ENCODE assay signal across 19 cellular contexts in the genomic region with DNA sequence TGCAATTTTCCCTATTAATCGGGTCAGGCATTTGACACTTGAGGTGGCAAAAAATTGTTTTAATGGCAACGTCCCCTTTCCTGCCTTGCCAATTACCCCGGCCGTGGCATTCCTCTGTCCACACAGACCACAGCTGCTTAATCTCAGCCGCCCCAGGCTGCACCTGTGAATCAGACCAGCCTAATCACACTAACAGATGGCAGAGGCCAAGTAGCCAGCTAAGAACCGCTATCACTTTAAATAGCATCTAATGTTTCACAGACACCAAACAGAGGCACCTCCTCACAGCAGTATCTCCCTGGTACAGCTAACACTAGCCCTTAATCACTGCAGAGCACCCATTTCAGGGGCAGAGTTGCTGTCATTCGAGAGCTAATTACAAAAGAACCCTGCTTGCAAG. TPM values are rescaled to one million over a fixed set of nuclear protein-coding genes. Genes with fewer than 3 reads are reported as not detected.
A peak's percentile ranks its signal among the peaks of the same experiment; 100 is the strongest.
DNase-seq lines count a peak whose midpoint lies in the region; TF ChIP-seq lines count a peak whose summit lies in the region.
"Had no signal": no experiment of that assay in that cellular context is flagged by ENCODE, and none has a peak within 500 bp of the region (broad histone marks: within the 10 kb centered on the region; RNA-seq: fewer than 3 reads in every experiment).

No MANE protein-coding gene starts in this region.

- H3K27ac ChIP-seq in neural progenitor cell (peak overlapping the region; percentile 1), OCI-LY7 (ENCODE audit: low read depth, low read length, poor library complexity, severe bottlenecking) (no peak overlapping the region)
- H3K27ac ChIP-seq: left lung, right atrium auricular region had no signal

- DNase-seq in Daoy (ENCODE audit: low read depth) (peak; percentile 21), NCI-H2227 (lab: John Stamatoyannopoulos, UW; ENCODE audit: unreplicated experiment) (peak; percentile 72), astrocyte of the hippocampus (ENCODE audit: low read depth, low spot score) (peak; percentile 33), neural progenitor cell (ENCODE audit: low spot score) (peak; percentile 28), NCI-H2029 (lab: John Stamatoyannopoulos, UW) (no peak), OCI-LY7 (ENCODE audit: low spot score) (no peak), A172 (ENCODE audit: low spot score) (no peak), NCI-H226 (no peak)
- DNase-seq: activated CD4-positive, alpha-beta T cell treated with anti-CD3 and anti-CD28 coated beads, Interleukin-2, amount 10 ng/mL, durations not matched to agents 24 days and 14 days; activated effector memory CD4-positive, alpha-beta T cell treated with Interleukin-2 at 50 U/mL for 16 hours; CD8-positive, alpha-beta memory T cell; effector CD4-positive, alpha-beta T cell; left lung; NCI-H2107; NK-92 treated with Interleukin-12 subunit alpha and Interleukin-12 subunit beta, amount 100 ng/mL, for 24 hours; SW 1271 had no signal

- H3K36me3 ChIP-seq in neural progenitor cell (no peaks in the 10 kb centered on the region), OCI-LY7 (ENCODE audit: insufficient read depth, low read length) (no peaks in the 10 kb centered on the region)
- H3K36me3 ChIP-seq: left lung, right atrium auricular region had no signal

- H3K27me3 Mint-ChIP-seq in neural progenitor cell (ENCODE audit: insufficient read depth, low read depth) = peaks cover 2% of the 10 kb centered on the region
- H3K27me3 Mint-ChIP-seq: activated CD4-positive, alpha-beta T cell treated with anti-CD3 and anti-CD28 coated beads, Interleukin-2, amount 10 ng/mL, durations not matched to agents 24 days and 14 days had no signal

- TF ChIP-seq CTCF in neural progenitor cell (IDR thresholded peaks at IDR 0.05) (no peak), OCI-LY7 (conservative IDR thresholded peaks at IDR 0.05; ENCODE audit: low read length) (no peak)

- H3K4me3 ChIP-seq in neural progenitor cell (no peak overlapping the region), OCI-LY7 (ENCODE audit: low read depth, low read length, poor library complexity, severe bottlenecking) (no peak overlapping the region)
- H3K4me3 ChIP-seq: esophagus muscularis mucosa, left lung, right atrium auricular region had no signal

- H3K4me2 ChIP-seq in neural progenitor cell = no peak overlapping the region
- no peak overlapping the region for H3K4me2 ChIP-seq in OCI-LY7 (ENCODE audit: low read length)

- H3K4me3 Mint-ChIP-seq in neural progenitor cell = no peak overlapping the region
- H3K4me3 Mint-ChIP-seq: activated CD4-positive, alpha-beta T cell treated with anti-CD3 and anti-CD28 coated beads, Interleukin-2, amount 10 ng/mL, durations not matched to agents 24 days and 14 days; CD8-positive, alpha-beta memory T cell; stimulated activated effector memory CD8-positive, alpha-beta T cell treated with anti-CD3 and anti-CD28 coated beads, Interleukin-12 subunit alpha, Interleukin-12 subunit beta, amount 100 ng/mL, for 72 hours had no signal

- H3K27me3 ChIP-seq in neural progenitor cell = no peaks in the 10 kb centered on the region
- H3K27me3 ChIP-seq: esophagus muscularis mucosa, left lung, right atrium auricular region had no signal

- H3K9me2 ChIP-seq in OCI-LY7 (ENCODE audit: insufficient read depth, low read length) = no peaks in the 10 kb centered on the region

- POLR2A ChIA-PET in OCI-LY7 (lab: Charles Lee) = no interaction called here

- H3K9me3 ChIP-seq in neural progenitor cell (ENCODE audit: low read depth) = no peaks in the 10 kb centered on the region
- H3K9me3 ChIP-seq in OCI-LY7 (ENCODE audit: low read length) = no peaks in the 10 kb centered on the region
- H3K9me3 ChIP-seq: esophagus muscularis mucosa, left lung, right atrium auricular region had no signal

- H3K4me1 ChIP-seq in neural progenitor cell = peaks cover 9% of the 10 kb centered on the region
- no peaks in the 10 kb centered on the region for H3K4me1 ChIP-seq in OCI-LY7 (ENCODE audit: insufficient read depth, low read length, poor library complexity, severe bottlenecking)
- H3K4me1 ChIP-seq: left lung, right atrium auricular region had no signal

- peaks cover 21% of the 10 kb centered on the region for H3F3A ChIP-seq in neural progenitor cell (ENCODE audit: low read depth)

- peaks cover 100% of the 10 kb centered on the region for H3K79me2 ChIP-seq in neural progenitor cell (ENCODE audit: low read depth)
- no peaks in the 10 kb centered on the region for H3K79me2 ChIP-seq in OCI-LY7 (ENCODE audit: insufficient read depth, low read depth, low read length)

- peaks cover 33% of the 10 kb centered on the region for H3K36me3 Mint-ChIP-seq in neural progenitor cell
- H3K36me3 Mint-ChIP-seq: CD8-positive, alpha-beta memory T cell; stimulated activated effector memory CD8-positive, alpha-beta T cell treated with anti-CD3 and anti-CD28 coated beads, Interleukin-12 subunit alpha, Interleukin-12 subunit beta, amount 100 ng/mL, for 72 hours had no signal

- H3K9ac ChIP-seq in neural progenitor cell = no peak overlapping the region

- H4K20me1 ChIP-seq in neural progenitor cell (ENCODE audit: low read depth) (peaks cover 65% of the 10 kb centered on the region), OCI-LY7 (ENCODE audit: insufficient read depth, low read length) (no peaks in the 10 kb centered on the region)

- H3K4me1 Mint-ChIP-seq in neural progenitor cell = peaks cover 16% of the 10 kb centered on the region
- H3K4me1 Mint-ChIP-seq: activated CD4-positive, alpha-beta T cell treated with anti-CD3 and anti-CD28 coated beads, Interleukin-2, amount 10 ng/mL, durations not matched to agents 24 days and 14 days; stimulated activated effector memory CD8-positive, alpha-beta T cell treated with anti-CD3 and anti-CD28 coated beads, Interleukin-12 subunit alpha, Interleukin-12 subunit beta, amount 100 ng/mL, for 72 hours had no signal

- H2AFZ ChIP-seq in neural progenitor cell (replicated peaks) = no peak overlapping the region
- no peak overlapping the region for H2AFZ ChIP-seq in OCI-LY7 (ENCODE audit: low read length)

- intact Hi-C loops in OCI-LY7 (cut with micrococcal nuclease; ENCODE audit: unreplicated experiment) = no loop called here

- BruUV-seq in OCI-LY7 (replicated peaks; lab: Mats Ljungman, UMichigan) = no TSS peak

- H3K27ac Mint-ChIP-seq in neural progenitor cell = no peak overlapping the region
- H3K27ac Mint-ChIP-seq: activated CD4-positive, alpha-beta T cell treated with anti-CD3 and anti-CD28 coated beads, Interleukin-2, amount 10 ng/mL, durations not matched to agents 24 days and 14 days; CD8-positive, alpha-beta memory T cell; stimulated activated effector memory CD8-positive, alpha-beta T cell treated with anti-CD3 and anti-CD28 coated beads, Interleukin-12 subunit alpha, Interleukin-12 subunit beta, amount 100 ng/mL, for 72 hours had no signal

- no peaks in the 10 kb centered on the region for H3K9me3 Mint-ChIP-seq in neural progenitor cell
- H3K9me3 Mint-ChIP-seq: activated CD4-positive, alpha-beta T cell treated with anti-CD3 and anti-CD28 coated beads, Interleukin-2, amount 10 ng/mL, durations not matched to agents 24 days and 14 days; stimulated activated effector memory CD8-positive, alpha-beta T cell treated with anti-CD3 and anti-CD28 coated beads, Interleukin-12 subunit alpha, Interleukin-12 subunit beta, amount 100 ng/mL, for 72 hours had no signal

- CTCF ChIA-PET in OCI-LY7 (lab: Charles Lee; ENCODE audit: unreplicated experiment) = no interaction called here

RNA-seq across cellular contexts. Expression of a gene that starts 38.9 kb away (rescaled TPM):
- total RNA-seq in Daoy (2014; rRNA removed; shearing (Covaris generic)) = 1.6 and 1.9 TPM in 2 replicates
- 76.3 and 99.1 TPM in 2 replicates for total RNA-seq in neural progenitor cell (ENCODE audit: low replicate concordance)
- total RNA-seq in OCI-LY7 (2014; rRNA removed; shearing (Covaris generic)) = not detected in 2 replicates
- total RNA-seq in OCI-LY7 (2022) = not detected in 2 replicates
- total RNA-seq in A172 (2014; rRNA removed; shearing (Covaris generic)) = 0.19 TPM in 1 of 2 replicates, not detected in the other
- total RNA-seq: activated CD4-positive, alpha-beta T cell treated with anti-CD3 and anti-CD28 coated beads, Interleukin-2, amount 10 ng/mL, durations not matched to agents 24 days and 14 days had no signal

Comparison
In these comparisons a context has a peak if more than half of its experiments do, and no peak if none do; other contexts are left out.
1. DNase-seq: peak in Daoy (single experiment), NCI-H2227 (single experiment), astrocyte of the hippocampus (single experiment) and neural progenitor cell (single experiment); none in NCI-H2029 (single experiment), OCI-LY7 (single experiment), A172 (single experiment) and NCI-H226 (single experiment).
2. RNA of a gene that starts 38.9 kb away (total RNA-seq): 76.3 to 99.1 TPM in neural progenitor cell; 1.6 to 1.9 TPM in Daoy, not detected in OCI-LY7 and 0.19 TPM in A172; every median in the first group is over 10 times any median in the second.